10 cellular contexts compared by ENCODE assay signal in genomic region chr1:14602131-14602530, GRCh38. TPM values are rescaled to one million over a fixed set of nuclear protein-coding genes. Genes with fewer than 3 reads are reported as not detected.
DNase-seq lines count a peak whose midpoint lies in the region; ATAC-seq and TF ChIP-seq lines count a peak whose summit lies in the region.
"Had no signal": no experiment of that assay in that cellular context is flagged by ENCODE, and none has a peak within 500 bp of the region (broad histone marks: within the 10 kb centered on the region; RNA-seq: fewer than 3 reads in every experiment).

No MANE protein-coding gene starts in this region.

- H3K9me3 ChIP-seq in ectodermal cell (ENCODE audit: control insufficient read depth, low read length) (no peaks in the 10 kb centered on the region), lung (ENCODE audit: control insufficient read depth in 2 of 2, insufficient read depth in 1 of 2, low read length in 1 of 2) (peaks cover 0 to 3% of the 10 kb centered on the region in 2 donors), thyroid gland (no peaks in the 10 kb centered on the region)
- H3K9me3 ChIP-seq: tibial artery had no signal

- no peak for ATAC-seq in lung (ENCODE audit: insufficient read depth, low FRiP score)
- ATAC-seq in GM21717 (IDR thresholded peaks at IDR 0.05; ENCODE audit: unreplicated experiment): no peak

- DNase-seq in NCI-H146 (lab: John Stamatoyannopoulos, UW): peak; percentile 3
- no peak for DNase-seq in NCI-H146 treated with DMSO at 0.1 percent for 48 hours (lab: John Stamatoyannopoulos, UW; ENCODE audit: unreplicated experiment)
- DNase-seq in lung (ENCODE audit: low spot score): peak; percentile 39
- DNase-seq in thyroid gland: peak; percentile 75 to 82
- no peak for DNase-seq in activated effector memory CD4-positive, alpha-beta T cell treated with Interleukin-2 at 50 U/mL for 16 hours
- no peak for DNase-seq in NCI-H187 (lab: John Stamatoyannopoulos, UW)
- DNase-seq: stimulated activated CD4-positive, alpha-beta T cell treated with anti-CD3 and anti-CD28 coated beads, Interleukin-4, amount 100 ng/mL, for 4 hours had no signal

- TF ChIP-seq CTCF in lung (IDR thresholded peaks at IDR 0.05; ENCODE audit: control extremely low read depth, extremely low read depth): no peak
- TF ChIP-seq CTCF in thyroid gland (IDR thresholded peaks at IDR 0.05): no peak

- peak overlapping the region; percentile 5 for H3K4me3 ChIP-seq in ectodermal cell (ENCODE audit: insufficient read depth, low read depth, low read length)
- H3K4me3 ChIP-seq in lung: no peak overlapping the region
- no peak overlapping the region for H3K4me3 ChIP-seq in thyroid gland (replicated peaks in 1 of 3)
- H3K4me3 ChIP-seq: tibial artery had no signal

- H3K27me3 ChIP-seq in ectodermal cell (ENCODE audit: control insufficient read depth, insufficient read depth, low read length, poor library complexity, severe bottlenecking): no peaks in the 10 kb centered on the region
- H3K27me3 ChIP-seq in lung (ENCODE audit: control insufficient read depth, insufficient read depth): peaks cover 4% of the 10 kb centered on the region
- H3K27me3 ChIP-seq in thyroid gland: no peaks in the 10 kb centered on the region

- H3K27ac ChIP-seq in ectodermal cell (ENCODE audit: insufficient read depth, low read depth, low read length, poor library complexity, severe bottlenecking) (no peak overlapping the region), lung (ENCODE audit: low read depth in 1 of 2, low read length in 1 of 2) (no peak overlapping the region), thyroid gland (no peak overlapping the region)
- H3K27ac ChIP-seq: tibial artery had no signal

- intact Hi-C loops in thyroid gland (cut with DNase I): no loop called here

- H3K36me3 ChIP-seq in ectodermal cell (ENCODE audit: control insufficient read depth, insufficient read depth, low read length) (no peaks in the 10 kb centered on the region), lung (ENCODE audit: control insufficient read depth in 2 of 2, insufficient read depth in 2 of 2, low read length in 2 of 2) (no peaks in the 10 kb centered on the region), thyroid gland (no peaks in the 10 kb centered on the region)
- H3K36me3 ChIP-seq: tibial artery had no signal

- TF ChIP-seq POLR2A in thyroid gland (IDR thresholded peaks at IDR 0.05): no peak

- H3K4me1 ChIP-seq in ectodermal cell (ENCODE audit: control insufficient read depth, insufficient read depth, low read length) (peaks cover 36% of the 10 kb centered on the region), lung (ENCODE audit: control insufficient read depth in 2 of 2, insufficient read depth in 2 of 2, low read length in 2 of 2) (peaks cover 0 to 13% of the 10 kb centered on the region in 2 donors), thyroid gland (peaks cover 13 to 16% of the 10 kb centered on the region in 2 donors)

- WGBS in ectodermal cell, 2 experiments: 29 to 36% methylated on average over 9 of the region's 9 CpGs
- WGBS in lung, 2 donors: 37 to 60% methylated on average over 9 of the region's 9 CpGs
- WGBS in thyroid gland, 2 donors: 9 to 14% methylated on average over 9 of the region's 9 CpGs

RNA-seq across cellular contexts. Expression of gene KAZN, which starts 3.6 kb away (rescaled TPM):
- 16.8 TPM for polyA plus RNA-seq in ectodermal cell (2013, experiment 1 of 4)
- 14.1 TPM for polyA plus RNA-seq in ectodermal cell (2013, experiment 2 of 4)
- 12.3 TPM for polyA plus RNA-seq in ectodermal cell (2013, experiment 3 of 4)
- polyA plus RNA-seq in ectodermal cell (2013, experiment 4 of 4): 14.8 TPM
- total RNA-seq in lung: 10 to 100 TPM; 12.9 to 18.8 TPM
- polyA plus RNA-seq in lung: 1 to 10 TPM; 7.6 to 9.5 TPM
- 10 to 100 TPM; 14.8 to 28.6 (median 18.2) TPM for total RNA-seq in thyroid gland

Comparison
In these comparisons a context has a peak if more than half of its experiments do, and no peak if none do; other contexts are left out.
1. DNase-seq: peak in NCI-H146 (single experiment), lung (single experiment) and thyroid gland (2 of 2); none in NCI-H146 treated with DMSO at 0.1 percent for 48 hours (single experiment), activated effector memory CD4-positive, alpha-beta T cell treated with Interleukin-2 at 50 U/mL for 16 hours (single experiment) and NCI-H187 (0 of 2).